ENCODE assay signal across 29 cellular contexts in the genomic region with DNA sequence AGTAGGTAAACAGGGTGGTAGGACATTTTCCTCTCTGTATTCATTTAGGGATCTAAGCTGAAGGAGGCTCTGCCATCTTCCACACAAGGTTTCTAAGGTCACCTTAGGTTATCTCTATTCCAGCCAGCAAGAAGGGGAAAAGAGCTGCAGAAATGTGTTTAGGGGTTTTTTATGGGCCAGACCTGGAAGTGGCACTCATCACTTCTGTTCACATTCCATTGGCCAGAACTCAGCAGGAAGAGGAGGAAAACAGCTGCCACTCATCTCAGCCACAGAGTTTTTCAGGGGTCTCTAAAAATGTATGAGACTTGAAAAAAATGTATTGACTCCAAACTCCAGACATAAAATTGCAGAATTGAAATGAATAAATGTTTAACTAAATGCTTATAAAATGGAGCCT.
DNase-seq lines count a peak whose midpoint lies in the region; ATAC-seq, FAIRE-seq and TF ChIP-seq lines count a peak whose summit lies in the region.
"Had no signal": no experiment of that assay in that cellular context is flagged by ENCODE, and none has a peak within 500 bp of the region (broad histone marks: within the 10 kb centered on the region; RNA-seq: fewer than 3 reads in every experiment).

No MANE protein-coding gene starts in this region.

- POLR2A ChIA-PET in endothelial cell of umbilical vein (lab: Charles Lee) = no interaction called here

- ATAC-seq in gastrocnemius medialis = no peak
- ATAC-seq: activated CD8-positive, alpha-beta T cell treated with anti-CD3 and anti-CD28 coated beads, Interleukin-2, amount 10 ng/mL, durations not matched to agents 7 days and 5 days; activated naive CD4-positive, alpha-beta T cell treated with anti-CD3 and anti-CD28 coated beads, Interleukin-2, amount 50 U/mL, for 72 hours; pancreas had no signal

- H3K9me1 ChIP-seq in endothelial cell of umbilical vein (replicated peaks; ENCODE audit: control insufficient read depth, extremely low read depth, insufficient read depth, low read length) = no peaks in the 10 kb centered on the region

- peaks cover 17% of the 10 kb centered on the region for H3K4me1 Mint-ChIP-seq in osteocyte (ENCODE audit: unreplicated experiment)

- no peaks in the 10 kb centered on the region for H3K9me2 ChIP-seq in Karpas-422 (replicated peaks; ENCODE audit: insufficient read depth, low read length)

- H3K27ac Mint-ChIP-seq in osteocyte (ENCODE audit: unreplicated experiment) = peak overlapping the region; percentile 24
- H3K27ac Mint-ChIP-seq: activated CD8-positive, alpha-beta T cell treated with anti-CD3 and anti-CD28 coated beads, Interleukin-2, amount 10 ng/mL, durations not matched to agents 7 days and 5 days; activated naive CD4-positive, alpha-beta T cell treated with anti-CD3 and anti-CD28 coated beads, Interleukin-2, amount 50 U/mL, for 72 hours; type B pancreatic cell had no signal

- in situ Hi-C loops in HAP-1 (cut with MboI; ENCODE audit: low sequenced_read_pairs) = loop anchor here (10.0 to 25.0 kb wide), 3 partner anchors 215 to 1168 kb away; a partner anchor contains a TSS
- in situ Hi-C loops in gastrocnemius medialis (cut with MboI; ENCODE audit: low sequenced_read_pairs in 4 of 4) = no loop called here

- H3K36me3 Mint-ChIP-seq in osteocyte (ENCODE audit: unreplicated experiment) = no peaks in the 10 kb centered on the region
- H3K36me3 Mint-ChIP-seq: activated naive CD4-positive, alpha-beta T cell treated with anti-CD3 and anti-CD28 coated beads, Interleukin-2, amount 50 U/mL, for 72 hours; CD4-positive, CD25-positive, alpha-beta regulatory T cell; type B pancreatic cell had no signal

- H3K4me3 Mint-ChIP-seq in osteocyte (ENCODE audit: unreplicated experiment) = peak overlapping the region; percentile 5
- H3K4me3 Mint-ChIP-seq: activated CD8-positive, alpha-beta T cell treated with anti-CD3 and anti-CD28 coated beads, Interleukin-2, amount 10 ng/mL, durations not matched to agents 7 days and 5 days; CD4-positive, CD25-positive, alpha-beta regulatory T cell; nephron; type B pancreatic cell had no signal

- CTCF ChIA-PET in endothelial cell of umbilical vein (lab: Charles Lee) = interaction anchor here (1.0 to 2.5 kb wide), 2 partner anchors 26 to 220 kb away, joined by 8 to 9 read pairs; no protein-coding TSS in a partner anchor

- peaks cover 97% of the 10 kb centered on the region for H3K79me2 ChIP-seq in Karpas-422 (ENCODE audit: low read length)
- peaks cover 14% of the 10 kb centered on the region for H3K79me2 ChIP-seq in endothelial cell of umbilical vein (ENCODE audit: control insufficient read depth, insufficient read depth, low read length)

- peak; percentile 56 for FAIRE-seq in endothelial cell of umbilical vein (lab: Jason Lieb, UNC)
- FAIRE-seq: D721Med, GM12891, pancreas had no signal

- H3K4me1 ChIP-seq in Karpas-422 (ENCODE audit: low read length) (peaks cover 74% of the 10 kb centered on the region), endothelial cell of umbilical vein (ENCODE audit: control insufficient read depth, extremely low read depth, insufficient read depth, low read length) (peaks cover 7% of the 10 kb centered on the region), HAP-1 (peaks cover 29% of the 10 kb centered on the region), prostate gland (replicated peaks) (no peaks in the 10 kb centered on the region), gastrocnemius medialis (peaks cover 17 to 28% of the 10 kb centered on the region in 2 donors)

- H3K4me3 ChIP-seq in Karpas-422 (ENCODE audit: low read length) (no peak overlapping the region), endothelial cell of umbilical vein (replicated peaks in 1 of 3; ENCODE audit: insufficient read depth in 1 of 3, low read depth in 1 of 3, low read length in 3 of 3) (no peak overlapping the region), HAP-1 (no peak overlapping the region), prostate gland (no peak overlapping the region), gastrocnemius medialis (no peak overlapping the region)
- H3K4me3 ChIP-seq: pancreas, SJCRH30 had no signal

- H3K27ac ChIP-seq in Karpas-422 (ENCODE audit: low read length) = peak overlapping the region; percentile 46
- no peak overlapping the region for H3K27ac ChIP-seq in endothelial cell of umbilical vein (ENCODE audit: insufficient read depth, low read depth, low read length)
- H3K27ac ChIP-seq in prostate gland = no peak overlapping the region
- H3K27ac ChIP-seq in gastrocnemius medialis = no peak overlapping the region
- H3K27ac ChIP-seq: pancreas, SJCRH30 had no signal

- no TSS peak for BruUV-seq in endothelial cell of umbilical vein (replicated peaks; lab: Mats Ljungman, UMichigan)

- H3K9me3 ChIP-seq in Karpas-422 (ENCODE audit: low read length) = no peaks in the 10 kb centered on the region
- H3K9me3 ChIP-seq in endothelial cell of umbilical vein (replicated peaks; ENCODE audit: control insufficient read depth, insufficient read depth, low read length) = no peaks in the 10 kb centered on the region
- H3K9me3 ChIP-seq in HAP-1 = no peaks in the 10 kb centered on the region
- H3K9me3 ChIP-seq in prostate gland = no peaks in the 10 kb centered on the region
- no peaks in the 10 kb centered on the region for H3K9me3 ChIP-seq in gastrocnemius medialis
- H3K9me3 ChIP-seq: pancreas, SJCRH30 had no signal

- no peak overlapping the region for H2AFZ ChIP-seq in Karpas-422 (ENCODE audit: low read length)
- H2AFZ ChIP-seq in endothelial cell of umbilical vein (ENCODE audit: low read depth, low read length) = no peak overlapping the region

- peak; percentile 49 for DNase-seq in ELF-1 (ENCODE audit: low read depth, low spot score)
- no peak for DNase-seq in Karpas-422
- DNase-seq in endothelial cell of umbilical vein (ENCODE audit: low read depth, low spot score) = peak; percentile 30
- DNase-seq in osteocyte (ENCODE audit: extremely low spot score, unreplicated experiment) = no peak
- DNase-seq in HAP-1 (ENCODE audit: low spot score in 2 of 2) = no peak
- no peak for DNase-seq in prostate gland (ENCODE audit: low spot score)
- no peak for DNase-seq in gastrocnemius medialis
- DNase-seq: activated CD4-positive, CD25-positive, alpha-beta regulatory T cell treated with anti-CD3 and anti-CD28 coated beads, Interleukin-2, amount 50 U/mL, for 72 hours; activated CD8-positive, alpha-beta T cell treated with anti-CD3 and anti-CD28 coated beads, Interleukin-2, amount 10 ng/mL, durations not matched to agents 7 days and 5 days; activated T-cell treated with anti-CD3 and anti-CD28 coated beads for 4 hours; anterior cingulate cortex; CD4-positive, CD25-positive, alpha-beta regulatory T cell; central memory CD4-positive, alpha-beta T cell; EL; GOT3; hippocampal formation; NCI-H1105; NCI-H1930; NCI-H526 treated with DMSO at 0.1 percent for 48 hours; pancreas; SJCRH30; stimulated activated CD4-positive, alpha-beta T cell treated with anti-CD3 and anti-CD28 coated beads, Interleukin-12 subunit alpha, Interleukin-12 subunit beta, amount 100 ng/mL, for 4 hours; stimulated activated CD4-positive, alpha-beta T cell treated with anti-CD3 and anti-CD28 coated beads, Interleukin-4, amount 100 ng/mL, for 1 hour; T-helper 1 cell had no signal

- H3K36me3 ChIP-seq in Karpas-422 (ENCODE audit: insufficient read depth, low read length) (no peaks in the 10 kb centered on the region), endothelial cell of umbilical vein (ENCODE audit: control insufficient read depth in 2 of 2, extremely low read depth in 1 of 2, insufficient read depth in 2 of 2, low read length in 2 of 2) (no peaks in the 10 kb centered on the region), HAP-1 (replicated peaks) (no peaks in the 10 kb centered on the region), prostate gland (no peaks in the 10 kb centered on the region), gastrocnemius medialis (no peaks in the 10 kb centered on the region)
- H3K36me3 ChIP-seq: pancreas, SJCRH30 had no signal

- H3K27me3 ChIP-seq in Karpas-422 (ENCODE audit: low read length) (no peaks in the 10 kb centered on the region), endothelial cell of umbilical vein (ENCODE audit: control insufficient read depth in 2 of 2, insufficient read depth in 2 of 2, low read length in 2 of 2) (no peaks in the 10 kb centered on the region), HAP-1 (ENCODE audit: low read depth) (no peaks in the 10 kb centered on the region), prostate gland (replicated peaks; ENCODE audit: insufficient read depth) (no peaks in the 10 kb centered on the region), gastrocnemius medialis (no peaks in the 10 kb centered on the region)
- H3K27me3 ChIP-seq: pancreas, SJCRH30 had no signal

- H3K4me2 ChIP-seq in Karpas-422 (ENCODE audit: low read depth, low read length, poor library complexity, severe bottlenecking) (no peak overlapping the region), endothelial cell of umbilical vein (ENCODE audit: insufficient read depth, low read length) (no peak overlapping the region)

- H3K27me3 Mint-ChIP-seq in osteocyte (ENCODE audit: unreplicated experiment) = no peaks in the 10 kb centered on the region
- H3K27me3 Mint-ChIP-seq: CD4-positive, CD25-positive, alpha-beta regulatory T cell; type B pancreatic cell had no signal

- dilution Hi-C loops in endothelial cell of umbilical vein (cut with MboI; ENCODE audit: extremely low pct_ligation_motif_present, low sequenced_read_pairs) = no loop called here

- H4K20me1 ChIP-seq in Karpas-422 (ENCODE audit: insufficient read depth, low read depth, low read length) (no peaks in the 10 kb centered on the region), endothelial cell of umbilical vein (replicated peaks; ENCODE audit: control insufficient read depth, extremely low read depth, insufficient read depth, low read length) (no peaks in the 10 kb centered on the region)

- H3K9ac ChIP-seq in Karpas-422 (ENCODE audit: low read length) (no peak overlapping the region), endothelial cell of umbilical vein (replicated peaks; ENCODE audit: extremely low read depth, insufficient read depth, low read length) (no peak overlapping the region)

- TF ChIP-seq POLR2A in endothelial cell of umbilical vein (IDR thresholded peaks at IDR 0.05; ENCODE audit: low read depth, low read length) = no peak
- no peak for TF ChIP-seq POLR2A in prostate gland (IDR thresholded peaks at IDR 0.05)
- TF ChIP-seq POLR2A in gastrocnemius medialis (IDR thresholded peaks at IDR 0.05) = no peak

- intact Hi-C loops in endothelial cell of umbilical vein (cut with micrococcal nuclease) (loop anchor here (5.0 kb wide), 2 partner anchors 173 to 308 kb away; no protein-coding TSS in a partner anchor), prostate gland (cut with DNase I) (loop anchor here (10.0 kb wide), 1 partner anchor 1605 kb away; no protein-coding TSS in a partner anchor), gastrocnemius medialis (cut with DNase I; ENCODE audit: low total_unique reads) (loop anchor here (10.0 kb wide), 1 partner anchor 515 kb away; a partner anchor contains a TSS)

- TF ChIP-seq CTCF in endothelial cell of umbilical vein (IDR thresholded peaks at IDR 0.05; ENCODE audit: extremely low read depth in 1 of 2, insufficient read depth in 1 of 2, low read depth in 1 of 2, low read length in 2 of 2) = no peak
- no peak for TF ChIP-seq CTCF in osteocyte (IDR thresholded peaks at IDR 0.05)
- no peak for TF ChIP-seq CTCF in prostate gland (IDR thresholded peaks at IDR 0.05)
- no peak for TF ChIP-seq CTCF in gastrocnemius medialis (IDR thresholded peaks at IDR 0.05 in 4 of 5, conservative IDR thresholded peaks at IDR 0.05 in 1 of 5)

- no peaks in the 10 kb centered on the region for H3K9me3 Mint-ChIP-seq in osteocyte (ENCODE audit: unreplicated experiment)
- H3K9me3 Mint-ChIP-seq: activated naive CD4-positive, alpha-beta T cell treated with anti-CD3 and anti-CD28 coated beads, Interleukin-2, amount 50 U/mL, for 72 hours; nephron; type B pancreatic cell had no signal

Comparison
In these comparisons a context has a peak if more than half of its experiments do, and no peak if none do; other contexts are left out.
1. DNase-seq: peak in ELF-1 (single experiment) and endothelial cell of umbilical vein (single experiment); none in Karpas-422 (single experiment), osteocyte (single experiment), HAP-1 (0 of 2), prostate gland (single experiment) and gastrocnemius medialis (0 of 2).